1 cellular context compared by ENCODE assay signal in genomic region chr17:51166198-51166986, GRCh38.
TF ChIP-seq lines count a peak whose summit lies in the region.

Gene NME2, plus strand, starts transcription at chr17:51166411. Its CDS starts 420 bp downstream, at chr17:51166831.

TF ChIP-seq in HepG2, 621 proteins besides CTCF, POLR2A, EP300 and RAD21 (continued from another document and continues in another):
- TF ChIP-seq, protein P1, sequence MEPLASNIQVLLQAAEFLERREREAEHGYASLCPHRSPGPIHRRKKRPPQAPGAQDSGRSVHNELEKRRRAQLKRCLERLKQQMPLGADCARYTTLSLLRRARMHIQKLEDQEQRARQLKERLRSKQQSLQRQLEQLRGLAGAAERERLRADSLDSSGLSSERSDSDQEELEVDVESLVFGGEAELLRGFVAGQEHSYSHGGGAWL (CRISPR knock-in tag; IDR thresholded peaks at IDR 0.05): peak; percentile 38; the same call in 1 of the 2 replicates
- TF ChIP-seq FOXO1 (CRISPR knock-in tag; IDR thresholded peaks at IDR 0.05) (peak; percentile 23; the same call in 1 of the 2 replicates), ARID3A (IDR thresholded peaks at IDR 0.05; ENCODE audit: low read depth, low read length) (no peak), XRCC5 (optimal IDR thresholded peaks at IDR 0.05; ENCODE audit: low read length) (peak; percentile 29), ARID5B (CRISPR knock-in tag; IDR thresholded peaks at IDR 0.05) (peak; percentile 17), ZNF768 (CRISPR knock-in tag; IDR thresholded peaks at IDR 0.05) (peak; percentile 78), ZNF83 (CRISPR knock-in tag; IDR thresholded peaks at IDR 0.05; ENCODE audit: borderline replicate concordance) (no peak), ZNF724P (CRISPR knock-in tag; IDR thresholded peaks at IDR 0.05; ENCODE audit: borderline replicate concordance) (no peak), DZIP1 (CRISPR knock-in tag; IDR thresholded peaks at IDR 0.05) (no peak), MYC (CRISPR knock-in tag; IDR thresholded peaks at IDR 0.05; ENCODE audit: borderline replicate concordance) (peak; percentile 96), RELA (CRISPR knock-in tag; IDR thresholded peaks at IDR 0.05) (peak; percentile 76; the same call in 1 of the 2 replicates), NCOA1 (CRISPR knock-in tag; IDR thresholded peaks at IDR 0.05) (peak; percentile 49; the same call in 1 of the 2 replicates), ZNF691 (CRISPR knock-in tag; IDR thresholded peaks at IDR 0.05; ENCODE audit: borderline replicate concordance, low read depth) (peak; percentile 82), GATAD1 (CRISPR knock-in tag; IDR thresholded peaks at IDR 0.05) (peak; percentile 46; the same call in 1 of the 2 replicates), MTA3 (CRISPR knock-in tag; IDR thresholded peaks at IDR 0.05) (no peak), ZNF773 (CRISPR knock-in tag; IDR thresholded peaks at IDR 0.05; ENCODE audit: borderline replicate concordance) (0 out of 2 replicates have a peak, but pooled peaks have one; percentile 68), KDM2A (CRISPR knock-in tag; IDR thresholded peaks at IDR 0.05; ENCODE audit: borderline replicate concordance, low read depth) (peak; percentile 78), KLF13 (CRISPR knock-in tag; IDR thresholded peaks at IDR 0.05) (no peak; the same call in 1 of the 2 replicates), ZNF746 (CRISPR knock-in tag; IDR thresholded peaks at IDR 0.05) (no peak), ETV5 (CRISPR knock-in tag; IDR thresholded peaks at IDR 0.05; ENCODE audit: borderline replicate concordance) (peak; percentile 76), GMEB1 (CRISPR knock-in tag; IDR thresholded peaks at IDR 0.05; ENCODE audit: borderline replicate concordance) (peak; percentile 51), NFE2L1 (CRISPR knock-in tag; IDR thresholded peaks at IDR 0.05; ENCODE audit: borderline replicate concordance) (no peak), SOX13 (IDR thresholded peaks at IDR 0.05) (no peak; the same call in 1 of the 2 replicates), SOX13 (CRISPR knock-in tag; conservative IDR thresholded peaks at IDR 0.05 in 1 of 2, IDR thresholded peaks at IDR 0.05 in 1 of 2) (peak in 1 of 2 experiments; percentile 19; a peak in 1 of 4 replicates), ELK4 (CRISPR knock-in tag; IDR thresholded peaks at IDR 0.05; ENCODE audit: borderline replicate concordance) (no peak), PHF21A (CRISPR knock-in tag; IDR thresholded peaks at IDR 0.05) (peak; percentile 35), NCOA2 (CRISPR knock-in tag; IDR thresholded peaks at IDR 0.05) (0 out of 2 replicates have a peak, but pooled peaks have one; percentile 5), BCLAF1 (IDR thresholded peaks at IDR 0.05) (no peak), PHF20 (CRISPR knock-in tag; IDR thresholded peaks at IDR 0.05) (peak; percentile 42)
- TF ChIP-seq, protein P2, sequence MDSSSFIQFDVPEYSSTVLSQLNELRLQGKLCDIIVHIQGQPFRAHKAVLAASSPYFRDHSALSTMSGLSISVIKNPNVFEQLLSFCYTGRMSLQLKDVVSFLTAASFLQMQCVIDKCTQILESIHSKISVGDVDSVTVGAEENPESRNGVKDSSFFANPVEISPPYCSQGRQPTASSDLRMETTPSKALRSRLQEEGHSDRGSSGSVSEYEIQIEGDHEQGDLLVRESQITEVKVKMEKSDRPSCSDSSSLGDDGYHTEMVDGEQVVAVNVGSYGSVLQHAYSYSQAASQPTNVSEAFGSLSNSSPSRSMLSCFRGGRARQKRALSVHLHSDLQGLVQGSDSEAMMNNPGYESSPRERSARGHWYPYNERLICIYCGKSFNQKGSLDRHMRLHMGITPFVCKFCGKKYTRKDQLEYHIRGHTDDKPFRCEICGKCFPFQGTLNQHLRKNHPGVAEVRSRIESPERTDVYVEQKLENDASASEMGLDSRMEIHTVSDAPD (CRISPR knock-in tag; IDR thresholded peaks at IDR 0.05): no peak; the same call in 1 of the 2 replicates
- TF ChIP-seq, protein P3, sequence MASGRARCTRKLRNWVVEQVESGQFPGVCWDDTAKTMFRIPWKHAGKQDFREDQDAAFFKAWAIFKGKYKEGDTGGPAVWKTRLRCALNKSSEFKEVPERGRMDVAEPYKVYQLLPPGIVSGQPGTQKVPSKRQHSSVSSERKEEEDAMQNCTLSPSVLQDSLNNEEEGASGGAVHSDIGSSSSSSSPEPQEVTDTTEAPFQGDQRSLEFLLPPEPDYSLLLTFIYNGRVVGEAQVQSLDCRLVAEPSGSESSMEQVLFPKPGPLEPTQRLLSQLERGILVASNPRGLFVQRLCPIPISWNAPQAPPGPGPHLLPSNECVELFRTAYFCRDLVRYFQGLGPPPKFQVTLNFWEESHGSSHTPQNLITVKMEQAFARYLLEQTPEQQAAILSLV (CRISPR knock-in tag; IDR thresholded peaks at IDR 0.05; ENCODE audit: borderline replicate concordance): peak; percentile 52; the same call in 1 of the 2 replicates
- TF ChIP-seq, protein P4, sequence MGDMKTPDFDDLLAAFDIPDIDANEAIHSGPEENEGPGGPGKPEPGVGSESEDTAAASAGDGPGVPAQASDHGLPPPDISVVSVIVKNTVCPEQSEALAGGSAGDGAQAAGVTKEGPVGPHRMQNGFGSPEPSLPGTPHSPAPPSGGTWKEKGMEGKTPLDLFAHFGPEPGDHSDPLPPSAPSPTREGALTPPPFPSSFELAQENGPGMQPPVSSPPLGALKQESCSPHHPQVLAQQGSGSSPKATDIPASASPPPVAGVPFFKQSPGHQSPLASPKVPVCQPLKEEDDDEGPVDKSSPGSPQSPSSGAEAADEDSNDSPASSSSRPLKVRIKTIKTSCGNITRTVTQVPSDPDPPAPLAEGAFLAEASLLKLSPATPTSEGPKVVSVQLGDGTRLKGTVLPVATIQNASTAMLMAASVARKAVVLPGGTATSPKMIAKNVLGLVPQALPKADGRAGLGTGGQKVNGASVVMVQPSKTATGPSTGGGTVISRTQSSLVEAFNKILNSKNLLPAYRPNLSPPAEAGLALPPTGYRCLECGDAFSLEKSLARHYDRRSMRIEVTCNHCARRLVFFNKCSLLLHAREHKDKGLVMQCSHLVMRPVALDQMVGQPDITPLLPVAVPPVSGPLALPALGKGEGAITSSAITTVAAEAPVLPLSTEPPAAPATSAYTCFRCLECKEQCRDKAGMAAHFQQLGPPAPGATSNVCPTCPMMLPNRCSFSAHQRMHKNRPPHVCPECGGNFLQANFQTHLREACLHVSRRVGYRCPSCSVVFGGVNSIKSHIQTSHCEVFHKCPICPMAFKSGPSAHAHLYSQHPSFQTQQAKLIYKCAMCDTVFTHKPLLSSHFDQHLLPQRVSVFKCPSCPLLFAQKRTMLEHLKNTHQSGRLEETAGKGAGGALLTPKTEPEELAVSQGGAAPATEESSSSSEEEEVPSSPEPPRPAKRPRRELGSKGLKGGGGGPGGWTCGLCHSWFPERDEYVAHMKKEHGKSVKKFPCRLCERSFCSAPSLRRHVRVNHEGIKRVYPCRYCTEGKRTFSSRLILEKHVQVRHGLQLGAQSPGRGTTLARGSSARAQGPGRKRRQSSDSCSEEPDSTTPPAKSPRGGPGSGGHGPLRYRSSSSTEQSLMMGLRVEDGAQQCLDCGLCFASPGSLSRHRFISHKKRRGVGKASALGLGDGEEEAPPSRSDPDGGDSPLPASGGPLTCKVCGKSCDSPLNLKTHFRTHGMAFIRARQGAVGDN (CRISPR knock-in tag; IDR thresholded peaks at IDR 0.05): peak; percentile 85
